23 cellular contexts compared by ENCODE assay signal in genomic region chr11:100152751-100153150, GRCh38.
"Had no signal": no experiment of that assay in that cellular context is flagged by ENCODE, and none has a peak within 500 bp of the region (broad histone marks: within the 10 kb centered on the region; RNA-seq: fewer than 3 reads in every experiment).

No MANE protein-coding gene starts in this region.

- H3K9me3 Mint-ChIP-seq: activated CD8-positive, alpha-beta T cell treated with anti-CD3 and anti-CD28 coated beads for 36 hours; nephron had no signal

- ATAC-seq: activated CD8-positive, alpha-beta T cell treated with anti-CD3 and anti-CD28 coated beads for 36 hours; activated naive CD4-positive, alpha-beta T cell treated with anti-CD3 and anti-CD28 coated beads, Interleukin-2, amount 50 U/mL, for 72 hours; activated T-cell treated with anti-CD3 and anti-CD28 coated beads, Interleukin-2, amount 50 U/mL, for 4 hours; effector memory CD8-positive, alpha-beta T cell; gastroesophageal sphincter; psoas muscle; right lobe of liver; stimulated activated memory B cell treated with anti-CD40 and anti-IgM and Interleukin-4, amounts not matched to agents 10 μg/mL and 1 μg/mL and 100 μg/mL, for 72 hours; T-helper 17 cell had no signal

- H3K36me3 ChIP-seq: gastroesophageal sphincter, left ventricle myocardium inferior, right lobe of liver, thyroid gland, uterus had no signal

- H3K27me3 ChIP-seq: gastroesophageal sphincter, right lobe of liver, thyroid gland, uterus had no signal

- H3K36me3 Mint-ChIP-seq: stimulated activated memory B cell treated with anti-CD40 and anti-IgM and Interleukin-4, amounts not matched to agents 10 μg/mL and 1 μg/mL and 100 μg/mL, for 72 hours; WTC11 had no signal

- H3K27me3 Mint-ChIP-seq: activated CD8-positive, alpha-beta T cell treated with anti-CD3 and anti-CD28 coated beads for 36 hours; effector memory CD8-positive, alpha-beta T cell; stimulated activated memory B cell treated with anti-CD40 and anti-IgM and Interleukin-4, amounts not matched to agents 10 μg/mL and 1 μg/mL and 100 μg/mL, for 72 hours; T-helper 17 cell had no signal

- H3K4me1 ChIP-seq: gastroesophageal sphincter, left ventricle myocardium inferior, psoas muscle, right lobe of liver, thyroid gland, uterus had no signal

- H3K4me3 Mint-ChIP-seq: activated CD8-positive, alpha-beta T cell treated with anti-CD3 and anti-CD28 coated beads for 36 hours; activated T-cell treated with anti-CD3 and anti-CD28 coated beads, Interleukin-2, amount 50 U/mL, for 4 hours; effector memory CD8-positive, alpha-beta T cell; nephron; stimulated activated memory B cell treated with anti-CD40 and anti-IgM and Interleukin-4, amounts not matched to agents 10 μg/mL and 1 μg/mL and 100 μg/mL, for 72 hours; T-helper 17 cell; WTC11 had no signal

- H3K27ac Mint-ChIP-seq: activated CD8-positive, alpha-beta T cell treated with anti-CD3 and anti-CD28 coated beads for 36 hours; activated naive CD4-positive, alpha-beta T cell treated with anti-CD3 and anti-CD28 coated beads, Interleukin-2, amount 50 U/mL, for 72 hours; effector memory CD8-positive, alpha-beta T cell; nephron; stimulated activated memory B cell treated with anti-CD40 and anti-IgM and Interleukin-4, amounts not matched to agents 10 μg/mL and 1 μg/mL and 100 μg/mL, for 72 hours; T-helper 17 cell had no signal

- H3K4me1 Mint-ChIP-seq: nephron; stimulated activated memory B cell treated with anti-CD40 and anti-IgM and Interleukin-4, amounts not matched to agents 10 μg/mL and 1 μg/mL and 100 μg/mL, for 72 hours; T-helper 17 cell had no signal

- H3K27ac ChIP-seq: epithelial cell of prostate, gastroesophageal sphincter, left ventricle myocardium inferior, psoas muscle, right lobe of liver, thyroid gland had no signal

- H3K9me3 ChIP-seq: gastroesophageal sphincter, psoas muscle, right lobe of liver, thyroid gland, uterus had no signal

- DNase-seq: activated CD4-positive, alpha-beta T cell treated with anti-CD3 and anti-CD28 coated beads for 4 hours; activated CD8-positive, alpha-beta T cell treated with anti-CD3 and anti-CD28 coated beads for 36 hours; activated effector memory CD4-positive, alpha-beta T cell treated with anti-CD3 and anti-CD28 coated beads, Interleukin-2, amount 50 U/mL, for 16 hours; activated T-cell treated with anti-CD3 and anti-CD28 coated beads, Interleukin-2, amount 50 U/mL, for 4 hours; amniotic stem cell; cerebellar nuclear complex; dermis blood vessel endothelial cell; effector memory CD8-positive, alpha-beta T cell; left ventricle myocardium inferior; mesenchymal stem cell; occipital lobe; psoas muscle; right lobe of liver; stimulated activated CD4-positive, alpha-beta T cell treated with anti-CD3 and anti-CD28 coated beads, Interleukin-12 subunit alpha, Interleukin-12 subunit beta, amount 100 ng/mL, for 4 hours; T-helper 17 cell; thyroid gland; uterus had no signal

- H3K4me3 ChIP-seq: gastroesophageal sphincter, left ventricle myocardium inferior, psoas muscle, right lobe of liver, thyroid gland, uterus had no signal
